27 cellular contexts compared by ENCODE assay signal in genomic region chr1:210483821-210484220, GRCh38.
"Had no signal": no experiment of that assay in that cellular context is flagged by ENCODE, and none has a peak within 500 bp of the region (broad histone marks: within the 10 kb centered on the region; RNA-seq: fewer than 3 reads in every experiment).

No MANE protein-coding gene starts in this region.

- H3K36me3 ChIP-seq: adrenal gland, ascending aorta, breast epithelium, cardiac muscle cell, colonic mucosa, heart left ventricle had no signal

- DNase-seq: activated CD4-positive, alpha-beta memory T cell treated with anti-CD3 and anti-CD28 coated beads for 36 hours; activated CD4-positive, alpha-beta T cell treated with anti-CD3 and anti-CD28 coated beads for 36 hours; activated CD4-positive, alpha-beta T cell treated with anti-CD3 and anti-CD28 coated beads, Interleukin-2, amount 10 ng/mL, durations not matched to agents 24 days and 14 days; activated CD4-positive, CD25-positive, alpha-beta regulatory T cell; activated CD4-positive, CD25-positive, alpha-beta regulatory T cell treated with anti-CD3 and anti-CD28 coated beads, Interleukin-2, amount 50 U/mL, for 72 hours; activated CD8-positive, alpha-beta memory T cell treated with anti-CD3 and anti-CD28 coated beads, Interleukin-2, amount 10 ng/mL, durations not matched to agents 7 days and 5 days; activated CD8-positive, alpha-beta memory T cell treated with anti-CD3 and anti-CD28 coated beads, Interleukin-2, amount 50 U/mL, for 4 hours; activated CD8-positive, alpha-beta T cell treated with anti-CD3 and anti-CD28 coated beads, Interleukin-2, amount 10 ng/mL, durations not matched to agents 7 days and 5 days; activated effector memory CD4-positive, alpha-beta T cell treated with anti-CD3 and anti-CD28 coated beads, Interleukin-2, amount 50 U/mL, for 16 hours; activated naive CD4-positive, alpha-beta T cell treated with anti-CD3 and anti-CD28 coated beads for 36 hours; activated naive CD8-positive, alpha-beta T cell treated with anti-CD3 and anti-CD28 coated beads for 36 hours; activated naive CD8-positive, alpha-beta T cell treated with anti-CD3 and anti-CD28 coated beads, Interleukin-2, amount 50 U/mL, for 24 hours; activated T-cell treated with anti-CD3 and anti-CD28 coated beads for 4 hours; activated T-cell treated with anti-CD3 and anti-CD28 coated beads, Interleukin-2, amount 50 U/mL, for 24 hours; adrenal gland; amygdala; central memory CD4-positive, alpha-beta T cell; cerebellar nuclear complex; colonic mucosa; effector CD8-positive, alpha-beta T cell; foreskin fibroblast; heart left ventricle; T-helper 2 cell had no signal

- H3K9me3 ChIP-seq: adrenal gland, ascending aorta, breast epithelium, colonic mucosa, heart left ventricle had no signal

- H3K4me3 ChIP-seq: adrenal gland, ascending aorta, breast epithelium, cardiac muscle cell, colonic mucosa, heart left ventricle had no signal

- H3K27ac ChIP-seq: adrenal gland, ascending aorta, breast epithelium, cardiac muscle cell, colonic mucosa, heart left ventricle had no signal

- H3K4me1 ChIP-seq: adrenal gland, ascending aorta, breast epithelium, colonic mucosa, heart left ventricle had no signal

- H3K27me3 ChIP-seq: adrenal gland, ascending aorta, breast epithelium, cardiac muscle cell, colonic mucosa, heart left ventricle had no signal

- ATAC-seq: activated CD4-positive, alpha-beta T cell treated with anti-CD3 and anti-CD28 coated beads for 36 hours; activated CD8-positive, alpha-beta memory T cell treated with anti-CD3 and anti-CD28 coated beads, Interleukin-2, amount 10 ng/mL, durations not matched to agents 7 days and 5 days; activated CD8-positive, alpha-beta T cell treated with anti-CD3 and anti-CD28 coated beads, Interleukin-2, amount 10 ng/mL, durations not matched to agents 7 days and 5 days; activated naive CD8-positive, alpha-beta T cell treated with anti-CD3 and anti-CD28 coated beads, Interleukin-2, amount 50 U/mL, for 24 hours; esophagus mucosa; heart left ventricle had no signal
